9 cellular contexts compared by ENCODE assay signal in the genomic region with DNA sequence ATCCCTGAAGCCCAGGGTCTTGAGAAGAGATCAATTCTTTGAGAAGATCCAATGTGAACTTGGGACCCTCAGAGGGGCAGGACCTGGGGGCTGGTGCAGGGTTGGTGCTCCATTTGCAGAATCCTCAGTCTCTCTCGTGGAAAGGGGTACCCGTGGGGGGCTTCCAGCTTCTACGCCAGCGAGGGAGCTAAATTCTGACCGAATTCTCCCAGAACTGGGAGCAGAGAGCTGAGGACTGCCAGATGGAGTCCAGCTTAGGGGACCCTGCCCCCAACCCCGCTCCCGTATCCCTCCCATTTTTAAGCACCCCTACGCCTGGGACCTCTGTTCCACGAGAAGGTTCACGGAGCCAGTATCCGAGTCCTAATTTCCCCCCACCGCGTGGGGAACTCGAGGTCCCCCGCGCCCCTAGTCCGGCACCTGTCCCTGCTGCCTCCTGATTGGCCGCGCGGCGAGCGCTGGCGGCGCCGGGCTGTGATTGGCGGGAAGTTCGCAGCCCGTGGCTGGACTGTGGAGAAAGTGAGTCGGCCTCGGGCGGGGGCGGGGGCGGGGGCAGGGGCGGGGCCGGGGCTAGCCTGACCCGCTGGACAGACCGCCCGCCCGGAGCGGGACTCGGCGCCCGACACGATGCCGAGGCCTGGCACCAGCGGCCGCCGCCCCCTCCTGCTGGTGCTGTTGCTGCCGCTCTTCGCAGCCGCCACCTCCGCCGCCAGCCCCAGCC. TPM values are rescaled to one million over a fixed set of nuclear protein-coding genes. Genes with fewer than 3 reads are reported as not detected.
DNase-seq lines count a peak whose midpoint lies in the region; ATAC-seq, FAIRE-seq and TF ChIP-seq lines count a peak whose summit lies in the region.
"Had no signal": no experiment of that assay in that cellular context is flagged by ENCODE, and none has a peak within 500 bp of the region (broad histone marks: within the 10 kb centered on the region; RNA-seq: fewer than 3 reads in every experiment).

No MANE protein-coding gene starts in this region.

- H3K27me3 ChIP-seq in body of pancreas (peaks cover 0 to 25% of the 10 kb centered on the region in 2 donors), HepG2 (ENCODE audit: control insufficient read depth in 1 of 2, insufficient read depth in 2 of 2, low read length in 2 of 2) (peaks cover 6 to 46% of the 10 kb centered on the region in 2 experiments; a peak in 3 of 5 replicates)

- H3K27ac ChIP-seq in body of pancreas (no peak overlapping the region), HepG2 (ENCODE audit: extremely low read length, insufficient read depth, low read length) (no peak overlapping the region)

- H3K9me3 Mint-ChIP-seq in stimulated activated memory B cell treated with anti-CD40 and anti-IgM and Interleukin-4, amounts not matched to agents 10 μg/mL and 1 μg/mL and 100 μg/mL, for 72 hours, result no peaks in the 10 kb centered on the region

- FAIRE-seq in HepG2 (lab: Jason Lieb, UNC), result no peak
- FAIRE-seq: colon had no signal

- peaks cover 58% of the 10 kb centered on the region for H3K27me3 Mint-ChIP-seq in stimulated activated memory B cell treated with anti-CD40 and anti-IgM and Interleukin-4, amounts not matched to agents 10 μg/mL and 1 μg/mL and 100 μg/mL, for 72 hours

- peak overlapping the region; percentile 49 for H3K4me2 ChIP-seq in HepG2 (ENCODE audit: low read depth, low read length)

- H3K36me3 ChIP-seq in body of pancreas (replicated peaks in 1 of 2; ENCODE audit: insufficient read depth in 1 of 2, low read depth in 2 of 2), result no peaks in the 10 kb centered on the region
- no peaks in the 10 kb centered on the region for H3K36me3 ChIP-seq in HepG2 (replicated peaks in 1 of 2; ENCODE audit: control insufficient read depth in 1 of 2, insufficient read depth in 2 of 2, low read length in 2 of 2)

- ATAC-seq in body of pancreas (peak; percentile 57), HepG2 (peak; percentile 55), HG03378 (IDR thresholded peaks at IDR 0.05; ENCODE audit: unreplicated experiment) (no peak)
- no peak for ATAC-seq in stimulated activated memory B cell treated with anti-CD40 and anti-IgM and Interleukin-4, amounts not matched to agents 10 μg/mL and 1 μg/mL and 100 μg/mL, for 72 hours

- H3K4me1 Mint-ChIP-seq in stimulated activated memory B cell treated with anti-CD40 and anti-IgM and Interleukin-4, amounts not matched to agents 10 μg/mL and 1 μg/mL and 100 μg/mL, for 72 hours, result peaks cover 50% of the 10 kb centered on the region

- H3K9ac ChIP-seq in HepG2 (ENCODE audit: insufficient read depth, low read depth, low read length), result no peak overlapping the region

- WGBS in body of pancreas, 2 donors, result 5 to 42% methylated on average over 2 to 32 of the region's 53 CpGs
- WGBS in HepG2 (ENCODE audit: low lambda C conversion rate), result 49% methylated on average over 11 of the region's 53 CpGs

- no peak overlapping the region for H3K4me3 Mint-ChIP-seq in stimulated activated memory B cell treated with anti-CD40 and anti-IgM and Interleukin-4, amounts not matched to agents 10 μg/mL and 1 μg/mL and 100 μg/mL, for 72 hours

- TF ChIP-seq CTCF in AG10803 (conservative IDR thresholded peaks at IDR 0.05; ENCODE audit: low read length), result no peak
- no peak for TF ChIP-seq CTCF in body of pancreas (IDR thresholded peaks at IDR 0.05)
- TF ChIP-seq CTCF in HepG2 (CRISPR knock-in tag; IDR thresholded peaks at IDR 0.05), result no peak

- in situ Hi-C loops in HepG2 (cut with HindIII; ENCODE audit: extremely low pct_ligation_motif_present, low pct_unique_long_range_greater_than_20kb), result no loop called here

- peaks cover 6% of the 10 kb centered on the region for H3K36me3 Mint-ChIP-seq in stimulated activated memory B cell treated with anti-CD40 and anti-IgM and Interleukin-4, amounts not matched to agents 10 μg/mL and 1 μg/mL and 100 μg/mL, for 72 hours

- no peaks in the 10 kb centered on the region for H3K9me3 ChIP-seq in body of pancreas
- H3K9me3 ChIP-seq in HepG2 (ENCODE audit: low read length), result no peaks in the 10 kb centered on the region

- CTCF ChIA-PET in HepG2 (lab: Yijun Ruan, JAX; ENCODE audit: low intra/inter-chr PET ratio, low total read pairs), result no interaction called here

- DNase-seq in AG10803 (ENCODE audit: low read depth) (no peak), HUDEP-2 (lab: John Stamatoyannopoulos, UW; ENCODE audit: unreplicated experiment in 76 of 76) (peak in 57 of 76 experiments; percentile 23 to 79 (median 58)), body of pancreas (peak; percentile 58 to 72 (median 65)), HepG2 (ENCODE audit: low spot score) (peak; percentile 45), NCI-H2029 treated with DMSO at 0.1 percent for 48 hours (lab: John Stamatoyannopoulos, UW) (no peak), activated gamma-delta T cell (lab: John Stamatoyannopoulos, UW) (no peak)

- TF ChIP-seq RAD21 in HepG2 (CRISPR knock-in tag; IDR thresholded peaks at IDR 0.05), result no peak

- POLR2A ChIA-PET in HepG2 (lab: Yijun Ruan, JAX), result no interaction called here

- no peak overlapping the region for H2AFZ ChIP-seq in HepG2 (ENCODE audit: low read length)

- TF ChIP-seq EP300 in HepG2 (IDR thresholded peaks at IDR 0.05; ENCODE audit: low read depth in 2 of 2, low read length in 2 of 2) (no peak), HepG2 (CRISPR knock-in tag; IDR thresholded peaks at IDR 0.05; ENCODE audit: borderline replicate concordance) (no peak)

- H4K20me1 ChIP-seq in HepG2 (ENCODE audit: insufficient read depth, low read length), result peaks cover 5% of the 10 kb centered on the region

- intact Hi-C loops in body of pancreas (cut with DNase I) (loop anchor here (5.0 kb wide), 1 partner anchor 64 kb away; no protein-coding TSS in a partner anchor), HepG2 (cut with micrococcal nuclease; ENCODE audit: unreplicated experiment) (loop anchor here (5.0 kb wide), 1 partner anchor 69 kb away; no protein-coding TSS in a partner anchor)

- peaks cover 37% of the 10 kb centered on the region for H3K4me1 ChIP-seq in body of pancreas
- H3K4me1 ChIP-seq in HepG2 (ENCODE audit: insufficient read depth, low read length), result peaks cover 26% of the 10 kb centered on the region

- H3K4me3 ChIP-seq in AG10803 (ENCODE audit: low read length) (peak overlapping the region; percentile 22), body of pancreas (no peak overlapping the region), HepG2 (replicated peaks in 1 of 3; ENCODE audit: insufficient read depth in 1 of 3, low read depth in 2 of 3, low read length in 3 of 3) (peak overlapping the region in 1 of 3 experiments; percentile 28; a peak in 1 of 6 replicates)

- TF ChIP-seq POLR2A in body of pancreas (IDR thresholded peaks at IDR 0.05) (no peak), HepG2 (IDR thresholded peaks at IDR 0.05; ENCODE audit: insufficient read depth in 1 of 2, low read depth in 2 of 2, low read length in 2 of 2) (no peak)

- H3K79me2 ChIP-seq in HepG2 (ENCODE audit: insufficient read depth, low read length), result no peaks in the 10 kb centered on the region

- no peak overlapping the region for H3K27ac Mint-ChIP-seq in stimulated activated memory B cell treated with anti-CD40 and anti-IgM and Interleukin-4, amounts not matched to agents 10 μg/mL and 1 μg/mL and 100 μg/mL, for 72 hours

- BruUV-seq in HepG2 (replicated peaks; lab: Mats Ljungman, UMichigan), result no TSS peak

RNA-seq across cellular contexts. Expression of a gene that starts 4.4 kb away (rescaled TPM):
- total RNA-seq in body of pancreas (100 to 1,000 TPM in 1 of 2 donors, 10 to 100 TPM in 1; 45.1 to 195 TPM), HepG2 (2016; rRNA removed; fragmentation: Illumina TruSeq; extraction: Trizol) (0.45 and 0.86 TPM in 2 replicates)
- 0.97 and 1.7 TPM in 2 replicates for total RNA-seq in HepG2 (2016; cell fraction: cytosol; rRNA removed; fragmentation: Illumina TruSeq; extraction: Trizol; ENCODE audit: low read depth)
- 0.65 and 0.95 TPM in 2 replicates for total RNA-seq in HepG2 (2016; cell fraction: insoluble cytoplasmic fraction; rRNA removed; fragmentation: Illumina TruSeq; extraction: Trizol)
- total RNA-seq in HepG2 (2016; cell fraction: membrane; rRNA removed; fragmentation: Illumina TruSeq; extraction: Trizol), result 0.37 and 1.2 TPM in 2 replicates
- total RNA-seq in HepG2 (2016; cell fraction: nucleus; rRNA removed; fragmentation: Illumina TruSeq; extraction: Trizol), result 0.81 and 1.2 TPM in 2 replicates
- 2.2 and 2.3 TPM in 2 replicates for polyA plus RNA-seq in HepG2 (2011; rRNA removed)
- polyA plus RNA-seq in HepG2 (2011; cell fraction: cytosol; rRNA removed), result 0.73 and 1.1 TPM in 2 replicates
- 13.9 and 21.0 TPM in 2 replicates for polyA plus RNA-seq in HepG2 (2011; cell fraction: nucleus; rRNA removed)
- 3.8 and 4.0 TPM in 2 replicates for polyA plus RNA-seq in HepG2 (2012)
- 0.32 TPM in 2 replicates for polyA plus RNA-seq in HepG2 (2016; cell fraction: cytosol; fragmentation: Illumina TruSeq; extraction: Trizol; ENCODE audit: low read depth)
- 0.66 and 0.89 TPM in 2 replicates for polyA plus RNA-seq in HepG2 (2016; cell fraction: insoluble cytoplasmic fraction; fragmentation: Illumina TruSeq; extraction: Trizol; ENCODE audit: low read depth)
- polyA plus RNA-seq in HepG2 (2016; cell fraction: membrane; fragmentation: Illumina TruSeq; extraction: Trizol; ENCODE audit: low read depth), result 0.61 and 0.92 TPM in 2 replicates
- polyA plus RNA-seq in HepG2 (2016; cell fraction: nucleus; fragmentation: Illumina TruSeq; extraction: Trizol; ENCODE audit: insufficient read depth, low read depth), result 3.8 and 5.0 TPM in 2 replicates
- polyA minus RNA-seq in HepG2 (2011; rRNA and poly(A)+ RNA removed; ENCODE audit: low replicate concordance), result 2.3 and 20.6 TPM in 2 replicates
- polyA minus RNA-seq in HepG2 (2011; cell fraction: cytosol; rRNA and poly(A)+ RNA removed), result 1.2 and 2.7 TPM in 2 replicates
- polyA minus RNA-seq in HepG2 (2011; cell fraction: nucleus; rRNA and poly(A)+ RNA removed), result 2.4 and 2.6 TPM in 2 replicates

RNA-seq across cellular contexts. Expression of a gene that starts 20.1 kb away (rescaled TPM):
- 10 to 100 TPM; 43.3 to 63.6 TPM for total RNA-seq in body of pancreas
- 13.8 and 16.2 TPM in 2 replicates for total RNA-seq in HepG2 (2016; rRNA removed; fragmentation: Illumina TruSeq; extraction: Trizol)
- total RNA-seq in HepG2 (2016; cell fraction: cytosol; rRNA removed; fragmentation: Illumina TruSeq; extraction: Trizol; ENCODE audit: low read depth), result 5.3 and 5.6 TPM in 2 replicates
- 13.0 and 17.7 TPM in 2 replicates for total RNA-seq in HepG2 (2016; cell fraction: insoluble cytoplasmic fraction; rRNA removed; fragmentation: Illumina TruSeq; extraction: Trizol)
- 7.8 and 10.7 TPM in 2 replicates for total RNA-seq in HepG2 (2016; cell fraction: membrane; rRNA removed; fragmentation: Illumina TruSeq; extraction: Trizol)
- total RNA-seq in HepG2 (2016; cell fraction: nucleus; rRNA removed; fragmentation: Illumina TruSeq; extraction: Trizol), result 13.0 and 13.3 TPM in 2 replicates
- 17.4 and 20.6 TPM in 2 replicates for polyA plus RNA-seq in HepG2 (2011; rRNA removed)
- polyA plus RNA-seq in HepG2 (2011; cell fraction: cytosol; rRNA removed), result 13.3 and 18.5 TPM in 2 replicates
- 67.9 and 84.5 TPM in 2 replicates for polyA plus RNA-seq in HepG2 (2011; cell fraction: nucleus; rRNA removed)
- 15.6 and 36.6 TPM in 2 replicates for polyA plus RNA-seq in HepG2 (2012)
- 7.9 and 8.8 TPM in 2 replicates for polyA plus RNA-seq in HepG2 (2016; cell fraction: cytosol; fragmentation: Illumina TruSeq; extraction: Trizol; ENCODE audit: low read depth)
- polyA plus RNA-seq in HepG2 (2016; cell fraction: insoluble cytoplasmic fraction; fragmentation: Illumina TruSeq; extraction: Trizol; ENCODE audit: low read depth), result 20.3 and 25.0 TPM in 2 replicates
- polyA plus RNA-seq in HepG2 (2016; cell fraction: membrane; fragmentation: Illumina TruSeq; extraction: Trizol; ENCODE audit: low read depth), result 14.5 and 16.5 TPM in 2 replicates
- 34.3 and 43.8 TPM in 2 replicates for polyA plus RNA-seq in HepG2 (2016; cell fraction: nucleus; fragmentation: Illumina TruSeq; extraction: Trizol; ENCODE audit: insufficient read depth, low read depth)
- 46.9 and 53.5 TPM in 2 replicates for polyA minus RNA-seq in HepG2 (2011; rRNA and poly(A)+ RNA removed; ENCODE audit: low replicate concordance)
- polyA minus RNA-seq in HepG2 (2011; cell fraction: cytosol; rRNA and poly(A)+ RNA removed), result 25.8 and 30.2 TPM in 2 replicates
- polyA minus RNA-seq in HepG2 (2011; cell fraction: nucleus; rRNA and poly(A)+ RNA removed), result 15.2 and 18.8 TPM in 2 replicates

Comparison
In these comparisons a context has a peak if more than half of its experiments do, and no peak if none do; other contexts are left out.
1. DNase-seq: peak in HUDEP-2 (57 of 76), body of pancreas (4 of 4) and HepG2 (single experiment); none in AG10803 (single experiment), NCI-H2029 treated with DMSO at 0.1 percent for 48 hours (single experiment) and activated gamma-delta T cell (single experiment).
2. ATAC-seq: peak in body of pancreas (single experiment) and HepG2 (single experiment); none in HG03378 (single experiment) and stimulated activated memory B cell treated with anti-CD40 and anti-IgM and Interleukin-4, amounts not matched to agents 10 μg/mL and 1 μg/mL and 100 μg/mL, for 72 hours (single experiment).
3. RNA of a gene that starts 4.4 kb away (total RNA-seq): 45.1 to 195 TPM in body of pancreas; 0.37 to 1.7 TPM in HepG2; every median in the first group is over 10 times any median in the second.